ENCODE assay signal across 24 cellular contexts in genomic region chr5:52043543-52043942, GRCh38.
A peak's percentile ranks its signal among the peaks of the same experiment; 100 is the strongest.
DNase-seq lines count a peak whose midpoint lies in the region; TF ChIP-seq lines count a peak whose summit lies in the region.
"Had no signal": no experiment of that assay in that cellular context is flagged by ENCODE, and none has a peak within 500 bp of the region (broad histone marks: within the 10 kb centered on the region; RNA-seq: fewer than 3 reads in every experiment).

No MANE protein-coding gene starts in this region.

- H3K9me3 ChIP-seq in neural progenitor cell (ENCODE audit: low read depth) = no peaks in the 10 kb centered on the region
- H3K9me3 ChIP-seq: BE2C, transverse colon had no signal

- TF ChIP-seq CTCF in neural progenitor cell (IDR thresholded peaks at IDR 0.05) (no peak), type B pancreatic cell (conservative IDR thresholded peaks at IDR 0.05) (no peak)

- no peaks in the 10 kb centered on the region for H3K79me2 ChIP-seq in neural progenitor cell (ENCODE audit: low read depth)

- no peak overlapping the region for H3K27ac Mint-ChIP-seq in neural progenitor cell
- H3K27ac Mint-ChIP-seq in type B pancreatic cell = no peak overlapping the region
- H3K27ac Mint-ChIP-seq: activated CD4-positive, alpha-beta T cell treated with anti-CD3 and anti-CD28 coated beads, Interleukin-2, amount 10 ng/mL, durations not matched to agents 7 days and 5 days; mesothelial cell of epicardium; natural killer cell treated with Interleukin-12 subunit alpha and Interleukin-12 subunit beta and Interleukin-15 and Interleukin-18, amount 100 ng/mL, for 72 hours had no signal

- no peak overlapping the region for H3K27ac ChIP-seq in neural progenitor cell
- H3K27ac ChIP-seq: dorsolateral prefrontal cortex, transverse colon had no signal

- H3K9ac ChIP-seq in neural progenitor cell = no peak overlapping the region

- H3K4me3 Mint-ChIP-seq in neural progenitor cell (no peak overlapping the region), type B pancreatic cell (no peak overlapping the region)
- H3K4me3 Mint-ChIP-seq: activated CD4-positive, alpha-beta T cell treated with anti-CD3 and anti-CD28 coated beads, Interleukin-2, amount 10 ng/mL, durations not matched to agents 7 days and 5 days; mesothelial cell of epicardium; natural killer cell treated with Interleukin-12 subunit alpha and Interleukin-12 subunit beta and Interleukin-15 and Interleukin-18, amount 100 ng/mL, for 72 hours had no signal

- H3K4me1 ChIP-seq in neural progenitor cell = no peaks in the 10 kb centered on the region
- H3K4me1 ChIP-seq: BE2C, transverse colon had no signal

- peak; percentile 75 to 96 (median 96) for DNase-seq in NCI-H1417 (lab: John Stamatoyannopoulos, UW)
- DNase-seq in NCI-H1417 treated with DMSO at 0.1 percent for 48 hours (lab: John Stamatoyannopoulos, UW) = no peak
- DNase-seq in NCI-H1436 (lab: John Stamatoyannopoulos, UW) = peak; percentile 97
- DNase-seq in NCI-H69 (lab: John Stamatoyannopoulos, UW) = peak; percentile 98
- no peak for DNase-seq in neural progenitor cell (ENCODE audit: low spot score)
- no peak for DNase-seq in type B pancreatic cell (ENCODE audit: extremely low spot score, unreplicated experiment)
- DNase-seq in amygdala (lab: John Stamatoyannopoulos, UW) = no peak
- no peak for DNase-seq in COLO829 (ENCODE audit: low spot score)
- DNase-seq: 8988T; activated CD4-positive, alpha-beta T cell treated with anti-CD3 and anti-CD28 coated beads, Interleukin-2, amount 10 ng/mL, durations not matched to agents 7 days and 5 days; BE2C; dorsolateral prefrontal cortex; GDM1; IMR-90; NCI-H524; PC-3; posterior cingulate gyrus; SIG-M5; stimulated activated CD4-positive, alpha-beta T cell treated with anti-CD3 and anti-CD28 coated beads, Interleukin-1b, Interleukin-23, amount 100 ng/mL, for 48 hours; stimulated activated naive CD8-positive, alpha-beta T cell treated with anti-CD3 and anti-CD28 coated beads, Interleukin-15, Interleukin-2, amounts not matched to agents 100 U/mL and 50 U/mL, for 24 hours; T-helper 1 cell; transverse colon had no signal

- no peak overlapping the region for H3K4me3 ChIP-seq in neural progenitor cell
- H3K4me3 ChIP-seq: dorsolateral prefrontal cortex, transverse colon had no signal

- H3K4me1 Mint-ChIP-seq in neural progenitor cell = no peaks in the 10 kb centered on the region
- H3K4me1 Mint-ChIP-seq in type B pancreatic cell (ENCODE audit: unreplicated experiment) = peaks cover 5% of the 10 kb centered on the region
- H3K4me1 Mint-ChIP-seq: activated CD4-positive, alpha-beta T cell treated with anti-CD3 and anti-CD28 coated beads, Interleukin-2, amount 10 ng/mL, durations not matched to agents 7 days and 5 days; mesothelial cell of epicardium had no signal

- no peak overlapping the region for H2AFZ ChIP-seq in neural progenitor cell (replicated peaks)

- H3K9me3 Mint-ChIP-seq in neural progenitor cell = no peaks in the 10 kb centered on the region
- H3K9me3 Mint-ChIP-seq in type B pancreatic cell = no peaks in the 10 kb centered on the region
- H3K9me3 Mint-ChIP-seq: activated CD4-positive, alpha-beta T cell treated with anti-CD3 and anti-CD28 coated beads, Interleukin-2, amount 10 ng/mL, durations not matched to agents 7 days and 5 days; mesothelial cell of epicardium had no signal

- H3K27me3 Mint-ChIP-seq in neural progenitor cell (ENCODE audit: insufficient read depth, low read depth) = no peaks in the 10 kb centered on the region
- H3K27me3 Mint-ChIP-seq in type B pancreatic cell = no peaks in the 10 kb centered on the region
- H3K27me3 Mint-ChIP-seq: activated CD4-positive, alpha-beta T cell treated with anti-CD3 and anti-CD28 coated beads, Interleukin-2, amount 10 ng/mL, durations not matched to agents 7 days and 5 days; natural killer cell treated with Interleukin-12 subunit alpha and Interleukin-12 subunit beta and Interleukin-15 and Interleukin-18, amount 100 ng/mL, for 72 hours had no signal

- no peaks in the 10 kb centered on the region for H4K20me1 ChIP-seq in neural progenitor cell (ENCODE audit: low read depth)

- no peaks in the 10 kb centered on the region for H3K27me3 ChIP-seq in neural progenitor cell
- H3K27me3 ChIP-seq: BE2C, dorsolateral prefrontal cortex, transverse colon had no signal

- H3F3A ChIP-seq in neural progenitor cell (ENCODE audit: low read depth) = no peaks in the 10 kb centered on the region

- no peaks in the 10 kb centered on the region for H3K36me3 ChIP-seq in neural progenitor cell
- H3K36me3 ChIP-seq: BE2C, transverse colon had no signal

- H3K4me2 ChIP-seq in neural progenitor cell = peak overlapping the region; percentile 3

- H3K36me3 Mint-ChIP-seq in neural progenitor cell = no peaks in the 10 kb centered on the region
- no peaks in the 10 kb centered on the region for H3K36me3 Mint-ChIP-seq in type B pancreatic cell
- H3K36me3 Mint-ChIP-seq: mesothelial cell of epicardium; natural killer cell treated with Interleukin-12 subunit alpha and Interleukin-12 subunit beta and Interleukin-15 and Interleukin-18, amount 100 ng/mL, for 72 hours had no signal

Comparison
In these comparisons a context has a peak if more than half of its experiments do, and no peak if none do; other contexts are left out.
1. DNase-seq: peak in NCI-H1417 (3 of 3), NCI-H1436 (single experiment) and NCI-H69 (single experiment); none in NCI-H1417 treated with DMSO at 0.1 percent for 48 hours (single experiment), neural progenitor cell (single experiment), type B pancreatic cell (single experiment), amygdala (0 of 56) and COLO829 (single experiment).